Comparison of ENCODE assay signal across 17 cellular contexts in genomic region chr17:80738987-80739730, GRCh38.
A peak's percentile ranks its signal among the peaks of the same experiment; 100 is the strongest.
DNase-seq lines count a peak whose midpoint lies in the region; ATAC-seq and TF ChIP-seq lines count a peak whose summit lies in the region.
"Had no signal": no experiment of that assay in that cellular context is flagged by ENCODE, and none has a peak within 500 bp of the region (broad histone marks: within the 10 kb centered on the region; RNA-seq: fewer than 3 reads in every experiment).

No MANE protein-coding gene starts in this region.

- CTCF ChIA-PET in activated CD8-positive, alpha-beta T cell treated with anti-CD3 and anti-CD28 coated beads, Interleukin-2, amount 10 ng/mL, durations not matched to agents 7 days and 5 days (lab: Charles Lee), result interaction anchor here (0.8 to 1.7 kb wide), 6 partner anchors 8 to 89 kb away, joined by 3 to 5 read pairs (median 3); no protein-coding TSS in a partner anchor

- POLR2A ChIA-PET in activated CD8-positive, alpha-beta T cell treated with anti-CD3 and anti-CD28 coated beads, Interleukin-2, amount 10 ng/mL, durations not matched to agents 7 days and 5 days (lab: Charles Lee), result interaction anchor here (0.8 to 2.0 kb wide), 4 partner anchors 8 to 284 kb away, joined by 3 to 6 read pairs (median 4); no protein-coding TSS in a partner anchor

- TF ChIP-seq CTCF in GM10266 (IDR thresholded peaks at IDR 0.05; ENCODE audit: control insufficient read depth, insufficient read depth, low read depth, missing control alignments), result no peak

- H3K9me3 Mint-ChIP-seq in activated CD4-positive, alpha-beta T cell treated with anti-CD3 and anti-CD28 coated beads, Interleukin-2, amount 10 ng/mL, durations not matched to agents 24 days and 14 days, result peaks cover 8% of the 10 kb centered on the region
- no peaks in the 10 kb centered on the region for H3K9me3 Mint-ChIP-seq in activated CD8-positive, alpha-beta T cell treated with anti-CD3 and anti-CD28 coated beads, Interleukin-2, amount 10 ng/mL, durations not matched to agents 7 days and 5 days (ENCODE audit: insufficient read depth)
- H3K9me3 Mint-ChIP-seq in naive B cell, result no peaks in the 10 kb centered on the region
- H3K9me3 Mint-ChIP-seq: stimulated activated naive B cell treated with anti-CD40 and anti-IgM and Interleukin-4, amounts not matched to agents 10 μg/mL and 1 μg/mL and 100 μg/mL, for 72 hours had no signal

- peak; percentile 73 for DNase-seq in activated CD4-positive, alpha-beta T cell treated with anti-CD3 and anti-CD28 coated beads, Interleukin-2, amount 10 ng/mL, durations not matched to agents 24 days and 14 days
- DNase-seq in activated CD4-positive, alpha-beta T cell treated with anti-CD3 and anti-CD28 coated beads, Interleukin-2, amount 50 U/mL, for 4 hours, result no peak
- DNase-seq in GM10266 (ENCODE audit: extremely low spot score), result peak; percentile 46
- peak; percentile 46 for DNase-seq in activated CD8-positive, alpha-beta T cell treated with anti-CD3 and anti-CD28 coated beads, Interleukin-2, amount 10 ng/mL, durations not matched to agents 7 days and 5 days
- DNase-seq in naive B cell, result peak; percentile 16
- no peak for DNase-seq in T-helper 9 cell
- DNase-seq in NCI-H2081 (lab: John Stamatoyannopoulos, UW), result no peak
- no peak for DNase-seq in stimulated activated naive CD4-positive, alpha-beta T cell treated with Interleukin-2 at 50 U/mL for 16 hours (lab: John Stamatoyannopoulos, UW)
- DNase-seq: activated gamma-delta T cell treated with Interleukin-2 at 50 U/mL for 16 hours; COR-L47; left cardiac atrium; mucosa of descending colon; NCI-H1105; NCI-H2171; pancreas; stimulated activated naive B cell treated with anti-CD40 and anti-IgM and Interleukin-4, amounts not matched to agents 10 μg/mL and 1 μg/mL and 100 μg/mL, for 72 hours had no signal

- intact Hi-C loops in activated CD4-positive, alpha-beta T cell treated with anti-CD3 and anti-CD28 coated beads, Interleukin-2, amount 10 ng/mL, durations not matched to agents 24 days and 14 days (cut with micrococcal nuclease), result no loop called here

- H3K27me3 Mint-ChIP-seq in activated CD4-positive, alpha-beta T cell treated with anti-CD3 and anti-CD28 coated beads, Interleukin-2, amount 10 ng/mL, durations not matched to agents 24 days and 14 days, result no peaks in the 10 kb centered on the region
- H3K27me3 Mint-ChIP-seq in activated CD8-positive, alpha-beta T cell treated with anti-CD3 and anti-CD28 coated beads, Interleukin-2, amount 10 ng/mL, durations not matched to agents 7 days and 5 days (ENCODE audit: low read depth), result no peaks in the 10 kb centered on the region
- H3K27me3 Mint-ChIP-seq in naive B cell, result no peaks in the 10 kb centered on the region
- H3K27me3 Mint-ChIP-seq: stimulated activated naive B cell treated with anti-CD40 and anti-IgM and Interleukin-4, amounts not matched to agents 10 μg/mL and 1 μg/mL and 100 μg/mL, for 72 hours had no signal

- ATAC-seq in activated CD8-positive, alpha-beta T cell treated with anti-CD3 and anti-CD28 coated beads, Interleukin-2, amount 10 ng/mL, durations not matched to agents 7 days and 5 days, result peak; percentile 57
- ATAC-seq in naive B cell (ENCODE audit: low read depth in 2 of 2), result no peak
- ATAC-seq: K562, mucosa of descending colon had no signal

- H3K36me3 Mint-ChIP-seq in activated CD4-positive, alpha-beta T cell treated with anti-CD3 and anti-CD28 coated beads, Interleukin-2, amount 10 ng/mL, durations not matched to agents 24 days and 14 days (ENCODE audit: low read depth), result peaks cover 41% of the 10 kb centered on the region
- peaks cover 50% of the 10 kb centered on the region for H3K36me3 Mint-ChIP-seq in activated CD8-positive, alpha-beta T cell treated with anti-CD3 and anti-CD28 coated beads, Interleukin-2, amount 10 ng/mL, durations not matched to agents 7 days and 5 days (ENCODE audit: low read depth)
- H3K36me3 Mint-ChIP-seq in naive B cell, result peaks cover 7 to 23% of the 10 kb centered on the region in 2 donors

- H3K4me1 Mint-ChIP-seq in activated CD4-positive, alpha-beta T cell treated with anti-CD3 and anti-CD28 coated beads, Interleukin-2, amount 10 ng/mL, durations not matched to agents 24 days and 14 days, result peaks cover 62% of the 10 kb centered on the region
- peaks cover 85% of the 10 kb centered on the region for H3K4me1 Mint-ChIP-seq in activated CD8-positive, alpha-beta T cell treated with anti-CD3 and anti-CD28 coated beads, Interleukin-2, amount 10 ng/mL, durations not matched to agents 7 days and 5 days (ENCODE audit: low read depth)
- H3K4me1 Mint-ChIP-seq in naive B cell, result peaks cover 69 to 79% (median 72%) of the 10 kb centered on the region in 3 donors

- peak overlapping the region; percentile 56 for H3K27ac Mint-ChIP-seq in activated CD4-positive, alpha-beta T cell treated with anti-CD3 and anti-CD28 coated beads, Interleukin-2, amount 10 ng/mL, durations not matched to agents 24 days and 14 days
- H3K27ac Mint-ChIP-seq in activated CD8-positive, alpha-beta T cell treated with anti-CD3 and anti-CD28 coated beads, Interleukin-2, amount 10 ng/mL, durations not matched to agents 7 days and 5 days, result peak overlapping the region; percentile 94
- peak overlapping the region; percentile 57 to 97 (median 93) for H3K27ac Mint-ChIP-seq in naive B cell

- peak overlapping the region; percentile 51 for H3K4me3 Mint-ChIP-seq in activated CD4-positive, alpha-beta T cell treated with anti-CD3 and anti-CD28 coated beads, Interleukin-2, amount 10 ng/mL, durations not matched to agents 24 days and 14 days
- peak overlapping the region; percentile 47 for H3K4me3 Mint-ChIP-seq in activated CD8-positive, alpha-beta T cell treated with anti-CD3 and anti-CD28 coated beads, Interleukin-2, amount 10 ng/mL, durations not matched to agents 7 days and 5 days
- peak overlapping the region; percentile 1 to 80 (median 76) for H3K4me3 Mint-ChIP-seq in naive B cell

Comparison
In these comparisons a context has a peak if more than half of its experiments do, and no peak if none do; other contexts are left out.
1. DNase-seq: peak in activated CD4-positive, alpha-beta T cell treated with anti-CD3 and anti-CD28 coated beads, Interleukin-2, amount 10 ng/mL, durations not matched to agents 24 days and 14 days (single experiment), GM10266 (single experiment), activated CD8-positive, alpha-beta T cell treated with anti-CD3 and anti-CD28 coated beads, Interleukin-2, amount 10 ng/mL, durations not matched to agents 7 days and 5 days (single experiment) and naive B cell (single experiment); none in activated CD4-positive, alpha-beta T cell treated with anti-CD3 and anti-CD28 coated beads, Interleukin-2, amount 50 U/mL, for 4 hours (0 of 2), T-helper 9 cell (single experiment), NCI-H2081 (0 of 2) and stimulated activated naive CD4-positive, alpha-beta T cell treated with Interleukin-2 at 50 U/mL for 16 hours (single experiment).
2. Peak in every context shown above with its lines, with median percentiles within 50 percentile points of each other: H3K27ac Mint-ChIP-seq and H3K4me3 Mint-ChIP-seq.